ENCODE assay signal across 2 cellular contexts in the genomic region with DNA sequence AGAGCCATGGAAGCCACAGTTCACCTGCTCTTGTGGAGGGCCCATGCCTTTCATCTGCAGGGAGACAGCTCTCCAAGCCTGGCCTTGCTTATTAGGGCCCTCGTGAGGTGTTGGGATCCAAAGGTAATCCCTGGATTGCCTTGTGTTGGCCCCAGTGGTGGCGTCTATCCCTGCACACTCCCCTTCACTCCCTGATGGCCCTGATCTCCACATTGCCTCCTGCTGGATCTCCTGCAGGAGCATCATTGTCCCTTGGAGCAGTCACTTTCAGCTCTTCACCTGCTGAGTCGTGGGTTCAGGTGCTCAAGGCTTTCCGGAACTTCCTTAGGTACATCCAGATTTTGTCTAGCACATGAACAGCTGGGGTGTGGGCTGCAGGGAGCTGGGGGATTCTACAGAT.
TF ChIP-seq lines count a peak whose summit lies in the region.

No MANE protein-coding gene starts in this region.

TF ChIP-seq in GM23338, 12 proteins besides CTCF, POLR2A, EP300 and RAD21 (continues in another document):
- TF ChIP-seq EZH2 (IDR thresholded peaks at IDR 0.05; ENCODE audit: low read depth, unreplicated experiment) (no peak), ZNF331 (CRISPR knock-in tag; IDR thresholded peaks at IDR 0.05; ENCODE audit: low read depth) (no peak), CREB1 (CRISPR knock-in tag; IDR thresholded peaks at IDR 0.05; ENCODE audit: low read depth) (no peak), POLR2AphosphoS5 (IDR thresholded peaks at IDR 0.05; ENCODE audit: low read depth) (no peak), NANOG (IDR thresholded peaks at IDR 0.05; ENCODE audit: borderline replicate concordance) (no peak), ZNF114 (CRISPR knock-in tag; IDR thresholded peaks at IDR 0.05) (no peak), STAT1 (IDR thresholded peaks at IDR 0.05; ENCODE audit: unreplicated experiment) (no peak)
- TF ChIP-seq, protein P1, sequence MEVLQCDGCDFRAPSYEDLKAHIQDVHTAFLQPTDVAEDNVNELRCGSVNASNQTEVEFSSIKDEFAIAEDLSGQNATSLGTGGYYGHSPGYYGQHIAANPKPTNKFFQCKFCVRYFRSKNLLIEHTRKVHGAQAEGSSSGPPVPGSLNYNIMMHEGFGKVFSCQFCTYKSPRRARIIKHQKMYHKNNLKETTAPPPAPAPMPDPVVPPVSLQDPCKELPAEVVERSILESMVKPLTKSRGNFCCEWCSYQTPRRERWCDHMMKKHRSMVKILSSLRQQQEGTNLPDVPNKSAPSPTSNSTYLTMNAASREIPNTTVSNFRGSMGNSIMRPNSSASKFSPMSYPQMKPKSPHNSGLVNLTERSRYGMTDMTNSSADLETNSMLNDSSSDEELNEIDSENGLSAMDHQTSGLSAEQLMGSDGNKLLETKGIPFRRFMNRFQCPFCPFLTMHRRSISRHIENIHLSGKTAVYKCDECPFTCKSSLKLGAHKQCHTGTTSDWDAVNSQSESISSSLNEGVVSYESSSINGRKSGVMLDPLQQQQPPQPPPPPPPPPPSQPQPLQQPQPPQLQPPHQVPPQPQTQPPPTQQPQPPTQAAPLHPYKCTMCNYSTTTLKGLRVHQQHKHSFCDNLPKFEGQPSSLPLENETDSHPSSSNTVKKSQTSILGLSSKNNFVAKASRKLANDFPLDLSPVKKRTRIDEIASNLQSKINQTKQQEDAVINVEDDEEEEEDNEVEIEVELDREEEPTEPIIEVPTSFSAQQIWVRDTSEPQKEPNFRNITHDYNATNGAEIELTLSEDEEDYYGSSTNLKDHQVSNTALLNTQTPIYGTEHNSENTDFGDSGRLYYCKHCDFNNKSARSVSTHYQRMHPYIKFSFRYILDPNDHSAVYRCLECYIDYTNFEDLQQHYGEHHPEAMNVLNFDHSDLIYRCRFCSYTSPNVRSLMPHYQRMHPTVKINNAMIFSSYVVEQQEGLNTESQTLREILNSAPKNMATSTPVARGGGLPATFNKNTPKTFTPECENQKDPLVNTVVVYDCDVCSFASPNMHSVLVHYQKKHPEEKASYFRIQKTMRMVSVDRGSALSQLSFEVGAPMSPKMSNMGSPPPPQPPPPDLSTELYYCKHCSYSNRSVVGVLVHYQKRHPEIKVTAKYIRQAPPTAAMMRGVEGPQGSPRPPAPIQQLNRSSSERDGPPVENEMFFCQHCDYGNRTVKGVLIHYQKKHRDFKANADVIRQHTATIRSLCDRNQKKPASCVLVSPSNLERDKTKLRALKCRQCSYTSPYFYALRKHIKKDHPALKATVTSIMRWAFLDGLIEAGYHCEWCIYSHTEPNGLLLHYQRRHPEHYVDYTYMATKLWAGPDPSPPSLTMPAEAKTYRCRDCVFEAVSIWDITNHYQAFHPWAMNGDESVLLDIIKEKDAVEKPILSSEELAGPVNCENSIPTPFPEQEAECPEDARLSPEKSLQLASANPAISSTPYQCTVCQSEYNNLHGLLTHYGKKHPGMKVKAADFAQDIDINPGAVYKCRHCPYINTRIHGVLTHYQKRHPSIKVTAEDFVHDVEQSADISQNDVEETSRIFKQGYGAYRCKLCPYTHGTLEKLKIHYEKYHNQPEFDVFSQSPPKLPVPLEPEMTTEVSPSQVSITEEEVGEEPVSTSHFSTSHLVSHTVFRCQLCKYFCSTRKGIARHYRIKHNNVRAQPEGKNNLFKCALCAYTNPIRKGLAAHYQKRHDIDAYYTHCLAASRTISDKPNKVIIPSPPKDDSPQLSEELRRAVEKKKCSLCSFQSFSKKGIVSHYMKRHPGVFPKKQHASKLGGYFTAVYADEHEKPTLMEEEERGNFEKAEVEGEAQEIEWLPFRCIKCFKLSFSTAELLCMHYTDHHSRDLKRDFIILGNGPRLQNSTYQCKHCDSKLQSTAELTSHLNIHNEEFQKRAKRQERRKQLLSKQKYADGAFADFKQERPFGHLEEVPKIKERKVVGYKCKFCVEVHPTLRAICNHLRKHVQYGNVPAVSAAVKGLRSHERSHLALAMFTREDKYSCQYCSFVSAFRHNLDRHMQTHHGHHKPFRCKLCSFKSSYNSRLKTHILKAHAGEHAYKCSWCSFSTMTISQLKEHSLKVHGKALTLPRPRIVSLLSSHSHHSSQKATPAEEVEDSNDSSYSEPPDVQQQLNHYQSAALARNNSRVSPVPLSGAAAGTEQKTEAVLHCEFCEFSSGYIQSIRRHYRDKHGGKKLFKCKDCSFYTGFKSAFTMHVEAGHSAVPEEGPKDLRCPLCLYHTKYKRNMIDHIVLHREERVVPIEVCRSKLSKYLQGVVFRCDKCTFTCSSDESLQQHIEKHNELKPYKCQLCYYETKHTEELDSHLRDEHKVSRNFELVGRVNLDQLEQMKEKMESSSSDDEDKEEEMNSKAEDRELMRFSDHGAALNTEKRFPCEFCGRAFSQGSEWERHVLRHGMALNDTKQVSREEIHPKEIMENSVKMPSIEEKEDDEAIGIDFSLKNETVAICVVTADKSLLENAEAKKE (CRISPR knock-in tag; IDR thresholded peaks at IDR 0.05), result no peak
- TF ChIP-seq, protein P2, sequence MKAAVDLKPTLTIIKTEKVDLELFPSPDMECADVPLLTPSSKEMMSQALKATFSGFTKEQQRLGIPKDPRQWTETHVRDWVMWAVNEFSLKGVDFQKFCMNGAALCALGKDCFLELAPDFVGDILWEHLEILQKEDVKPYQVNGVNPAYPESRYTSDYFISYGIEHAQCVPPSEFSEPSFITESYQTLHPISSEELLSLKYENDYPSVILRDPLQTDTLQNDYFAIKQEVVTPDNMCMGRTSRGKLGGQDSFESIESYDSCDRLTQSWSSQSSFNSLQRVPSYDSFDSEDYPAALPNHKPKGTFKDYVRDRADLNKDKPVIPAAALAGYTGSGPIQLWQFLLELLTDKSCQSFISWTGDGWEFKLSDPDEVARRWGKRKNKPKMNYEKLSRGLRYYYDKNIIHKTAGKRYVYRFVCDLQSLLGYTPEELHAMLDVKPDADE (IDR thresholded peaks at IDR 0.05), result no peak
- TF ChIP-seq, protein P3, sequence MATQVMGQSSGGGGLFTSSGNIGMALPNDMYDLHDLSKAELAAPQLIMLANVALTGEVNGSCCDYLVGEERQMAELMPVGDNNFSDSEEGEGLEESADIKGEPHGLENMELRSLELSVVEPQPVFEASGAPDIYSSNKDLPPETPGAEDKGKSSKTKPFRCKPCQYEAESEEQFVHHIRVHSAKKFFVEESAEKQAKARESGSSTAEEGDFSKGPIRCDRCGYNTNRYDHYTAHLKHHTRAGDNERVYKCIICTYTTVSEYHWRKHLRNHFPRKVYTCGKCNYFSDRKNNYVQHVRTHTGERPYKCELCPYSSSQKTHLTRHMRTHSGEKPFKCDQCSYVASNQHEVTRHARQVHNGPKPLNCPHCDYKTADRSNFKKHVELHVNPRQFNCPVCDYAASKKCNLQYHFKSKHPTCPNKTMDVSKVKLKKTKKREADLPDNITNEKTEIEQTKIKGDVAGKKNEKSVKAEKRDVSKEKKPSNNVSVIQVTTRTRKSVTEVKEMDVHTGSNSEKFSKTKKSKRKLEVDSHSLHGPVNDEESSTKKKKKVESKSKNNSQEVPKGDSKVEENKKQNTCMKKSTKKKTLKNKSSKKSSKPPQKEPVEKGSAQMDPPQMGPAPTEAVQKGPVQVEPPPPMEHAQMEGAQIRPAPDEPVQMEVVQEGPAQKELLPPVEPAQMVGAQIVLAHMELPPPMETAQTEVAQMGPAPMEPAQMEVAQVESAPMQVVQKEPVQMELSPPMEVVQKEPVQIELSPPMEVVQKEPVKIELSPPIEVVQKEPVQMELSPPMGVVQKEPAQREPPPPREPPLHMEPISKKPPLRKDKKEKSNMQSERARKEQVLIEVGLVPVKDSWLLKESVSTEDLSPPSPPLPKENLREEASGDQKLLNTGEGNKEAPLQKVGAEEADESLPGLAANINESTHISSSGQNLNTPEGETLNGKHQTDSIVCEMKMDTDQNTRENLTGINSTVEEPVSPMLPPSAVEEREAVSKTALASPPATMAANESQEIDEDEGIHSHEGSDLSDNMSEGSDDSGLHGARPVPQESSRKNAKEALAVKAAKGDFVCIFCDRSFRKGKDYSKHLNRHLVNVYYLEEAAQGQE (IDR thresholded peaks at IDR 0.05; ENCODE audit: unreplicated experiment), result no peak

TF ChIP-seq in SK-N-SH, 30 proteins besides CTCF, POLR2A, EP300 and RAD21:
- TF ChIP-seq MXI1 (IDR thresholded peaks at IDR 0.05; ENCODE audit: low read depth, low read length) (no peak), TEAD4 (IDR thresholded peaks at IDR 0.05; ENCODE audit: borderline replicate concordance, insufficient read depth) (no peak), CHD2 (IDR thresholded peaks at IDR 0.05; ENCODE audit: low read length, partially characterized antibody) (no peak), RCOR1 (IDR thresholded peaks at IDR 0.05; ENCODE audit: low read length) (no peak), SIN3A (IDR thresholded peaks at IDR 0.05; ENCODE audit: borderline replicate concordance, low read depth, low read length) (no peak), GATA2 (CRISPR knock-in tag; IDR thresholded peaks at IDR 0.05) (no peak), YY1 (IDR thresholded peaks at IDR 0.05; ENCODE audit: low read depth) (no peak), SMC3 (IDR thresholded peaks at IDR 0.05; ENCODE audit: low read depth, low read length) (no peak), MEF2A (IDR thresholded peaks at IDR 0.05; ENCODE audit: borderline replicate concordance, low read depth) (no peak), FOXM1 (IDR thresholded peaks at IDR 0.05; ENCODE audit: low read depth) (no peak), TCF12 (IDR thresholded peaks at IDR 0.05) (no peak), EZH2phosphoT487 (IDR thresholded peaks at IDR 0.05; ENCODE audit: borderline replicate concordance, low read depth) (no peak), FOXJ3 (CRISPR knock-in tag; IDR thresholded peaks at IDR 0.05) (no peak), GABPA (IDR thresholded peaks at IDR 0.05; ENCODE audit: low read depth) (no peak), FOSL2 (IDR thresholded peaks at IDR 0.05; ENCODE audit: borderline replicate concordance, low read depth) (no peak), RFX5 (IDR thresholded peaks at IDR 0.05; ENCODE audit: low read length) (no peak)
- TF ChIP-seq, protein P4, sequence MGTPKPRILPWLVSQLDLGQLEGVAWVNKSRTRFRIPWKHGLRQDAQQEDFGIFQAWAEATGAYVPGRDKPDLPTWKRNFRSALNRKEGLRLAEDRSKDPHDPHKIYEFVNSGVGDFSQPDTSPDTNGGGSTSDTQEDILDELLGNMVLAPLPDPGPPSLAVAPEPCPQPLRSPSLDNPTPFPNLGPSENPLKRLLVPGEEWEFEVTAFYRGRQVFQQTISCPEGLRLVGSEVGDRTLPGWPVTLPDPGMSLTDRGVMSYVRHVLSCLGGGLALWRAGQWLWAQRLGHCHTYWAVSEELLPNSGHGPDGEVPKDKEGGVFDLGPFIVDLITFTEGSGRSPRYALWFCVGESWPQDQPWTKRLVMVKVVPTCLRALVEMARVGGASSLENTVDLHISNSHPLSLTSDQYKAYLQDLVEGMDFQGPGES (IDR thresholded peaks at IDR 0.05; ENCODE audit: low read depth, low read length), result no peak
- TF ChIP-seq, protein P5, sequence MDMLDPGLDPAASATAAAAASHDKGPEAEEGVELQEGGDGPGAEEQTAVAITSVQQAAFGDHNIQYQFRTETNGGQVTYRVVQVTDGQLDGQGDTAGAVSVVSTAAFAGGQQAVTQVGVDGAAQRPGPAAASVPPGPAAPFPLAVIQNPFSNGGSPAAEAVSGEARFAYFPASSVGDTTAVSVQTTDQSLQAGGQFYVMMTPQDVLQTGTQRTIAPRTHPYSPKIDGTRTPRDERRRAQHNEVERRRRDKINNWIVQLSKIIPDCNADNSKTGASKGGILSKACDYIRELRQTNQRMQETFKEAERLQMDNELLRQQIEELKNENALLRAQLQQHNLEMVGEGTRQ (IDR thresholded peaks at IDR 0.05; ENCODE audit: borderline replicate concordance, low read depth, low read length), result no peak
- TF ChIP-seq, protein P3 (IDR thresholded peaks at IDR 0.05; ENCODE audit: low read depth, low read length), result no peak
